Comparison of ENCODE assay signal across 19 cellular contexts in the genomic region with DNA sequence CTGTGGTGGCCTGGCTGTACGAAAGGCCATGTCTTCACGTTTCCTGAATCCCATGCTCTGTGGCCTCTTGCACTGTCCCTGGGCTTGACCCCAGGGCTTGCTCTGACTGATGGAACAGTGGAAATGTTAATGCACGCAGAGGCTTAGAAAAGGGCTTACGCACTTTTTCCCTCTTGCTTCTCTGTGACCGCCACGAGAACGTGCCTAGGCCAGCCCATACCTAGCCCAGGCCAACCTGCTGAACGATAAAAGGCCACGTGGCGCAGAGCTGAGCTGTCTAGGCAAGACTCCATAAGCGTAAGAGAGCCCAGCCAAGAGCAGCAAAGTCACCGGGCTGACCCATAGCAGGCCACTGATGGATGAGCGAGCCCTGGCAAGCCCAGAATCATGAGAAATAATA.
"Had no signal": no experiment of that assay in that cellular context is flagged by ENCODE, and none has a peak within 500 bp of the region (broad histone marks: within the 10 kb centered on the region; RNA-seq: fewer than 3 reads in every experiment).

No MANE protein-coding gene starts in this region.

- DNase-seq: activated CD4-positive, alpha-beta T cell treated with anti-CD3 and anti-CD28 coated beads, Interleukin-2, amount 50 U/mL, for 4 hours; activated CD4-positive, CD25-positive, alpha-beta regulatory T cell treated with anti-CD3 and anti-CD28 coated beads, Interleukin-2, amount 50 U/mL, for 72 hours; activated naive CD4-positive, alpha-beta T cell treated with anti-CD3 and anti-CD28 coated beads for 36 hours; activated T-cell treated with anti-CD3 and anti-CD28 coated beads, Interleukin-2, amount 50 U/mL, for 1 hour; dorsolateral prefrontal cortex; endodermal cell; kidney; left ventricle myocardium inferior; nucleus accumbens; retina; stimulated activated CD4-positive, alpha-beta T cell treated with anti-CD3 and anti-CD28 coated beads, Interleukin-15, amount 100 ng/mL, for 24 hours; stimulated activated CD4-positive, alpha-beta T cell treated with anti-CD3 and anti-CD28 coated beads, Interleukin-4, amount 100 ng/mL, for 1 hour; stimulated activated naive B cell treated with anti-CD40 and anti-IgM and Interleukin-4, amounts not matched to agents 10 μg/mL and 1 μg/mL and 100 μg/mL, for 72 hours; tibial artery had no signal

- H3K79me2 ChIP-seq: hepatocyte had no signal

- H3K4me1 Mint-ChIP-seq: nephron had no signal

- H3K27ac Mint-ChIP-seq: activated naive CD4-positive, alpha-beta T cell treated with anti-CD3 and anti-CD28 coated beads for 36 hours; activated T-helper 2 cell treated with anti-CD3 and anti-CD28 coated beads, Interferon-gamma antibody, Interleukin-2, Interleukin-4, amounts not matched to agents 10 μg/mL and 5 μg/mL and 100 μg/mL, durations not matched to agents 14 hours and 24 hours and 36 hours; endodermal cell; nephron; stimulated activated naive B cell treated with anti-CD40 and anti-IgM and Interleukin-4, amounts not matched to agents 10 μg/mL and 1 μg/mL and 100 μg/mL, for 72 hours; T-helper 2 cell treated with Interferon-gamma antibody and Interleukin-4, amounts not matched to agents 5 μg/mL and 100 μg/mL, for 36 hours had no signal

- H3K4me3 Mint-ChIP-seq: activated naive CD4-positive, alpha-beta T cell treated with anti-CD3 and anti-CD28 coated beads for 36 hours; endodermal cell; nephron; stimulated activated naive B cell treated with anti-CD40 and anti-IgM and Interleukin-4, amounts not matched to agents 10 μg/mL and 1 μg/mL and 100 μg/mL, for 72 hours; T-helper 2 cell treated with Interferon-gamma antibody and Interleukin-4, amounts not matched to agents 5 μg/mL and 100 μg/mL, for 36 hours had no signal

- H3K36me3 Mint-ChIP-seq: stimulated activated naive B cell treated with anti-CD40 and anti-IgM and Interleukin-4, amounts not matched to agents 10 μg/mL and 1 μg/mL and 100 μg/mL, for 72 hours had no signal

- H2AFZ ChIP-seq: hepatocyte had no signal

- H3K4me2 ChIP-seq: hepatocyte had no signal

- ATAC-seq: stimulated activated naive B cell treated with anti-CD40 and anti-IgM and Interleukin-4, amounts not matched to agents 10 μg/mL and 1 μg/mL and 100 μg/mL, for 72 hours had no signal

- H3K9me3 ChIP-seq: left ventricle myocardium inferior, tibial artery had no signal

- H3K4me1 ChIP-seq: tibial artery had no signal

- H3K4me3 ChIP-seq: dorsolateral prefrontal cortex, hepatocyte, left ventricle myocardium inferior, tibial artery had no signal

- H3K27me3 ChIP-seq: dorsolateral prefrontal cortex, hepatocyte, tibial artery had no signal

- H3K36me3 ChIP-seq: left ventricle myocardium inferior, tibial artery had no signal

- FAIRE-seq: astrocyte, kidney had no signal

- H3K27ac ChIP-seq: hepatocyte, left ventricle myocardium inferior, tibial artery had no signal

- H3K9me3 Mint-ChIP-seq: activated naive CD4-positive, alpha-beta T cell treated with anti-CD3 and anti-CD28 coated beads for 36 hours; endodermal cell; nephron; stimulated activated naive B cell treated with anti-CD40 and anti-IgM and Interleukin-4, amounts not matched to agents 10 μg/mL and 1 μg/mL and 100 μg/mL, for 72 hours had no signal
